12 cellular contexts compared by ENCODE assay signal in genomic region chr12:57235728-57236131, GRCh38. TPM values are rescaled to one million over a fixed set of nuclear protein-coding genes. Genes with fewer than 3 reads are reported as not detected.
DNase-seq lines count a peak whose midpoint lies in the region; ATAC-seq, FAIRE-seq and TF ChIP-seq lines count a peak whose summit lies in the region.
"Had no signal": no experiment of that assay in that cellular context is flagged by ENCODE, and none has a peak within 500 bp of the region (broad histone marks: within the 10 kb centered on the region; RNA-seq: fewer than 3 reads in every experiment).

No MANE protein-coding gene starts in this region.

- H3K9me3 ChIP-seq in heart left ventricle: no peaks in the 10 kb centered on the region
- no peaks in the 10 kb centered on the region for H3K9me3 ChIP-seq in K562 (replicated peaks; ENCODE audit: control insufficient read depth, insufficient read depth, low read depth, low read length)
- H3K9me3 ChIP-seq in lower lobe of right lung: no peaks in the 10 kb centered on the region
- H3K9me3 ChIP-seq in thoracic aorta: no peaks in the 10 kb centered on the region

- H3K36me3 ChIP-seq in heart left ventricle (peaks cover 0 to 40% (median 29%) of the 10 kb centered on the region in 9 donors), K562 (ENCODE audit: control insufficient read depth, insufficient read depth, low read length) (peaks cover 51% of the 10 kb centered on the region; the same call in 2 of the 3 replicates), lower lobe of right lung (peaks cover 34% of the 10 kb centered on the region), thoracic aorta (peaks cover 18% of the 10 kb centered on the region)

- peaks cover 0 to 46% (median 12%) of the 10 kb centered on the region in 9 donors for H3K27me3 ChIP-seq in heart left ventricle
- H3K27me3 ChIP-seq in K562 (ENCODE audit: control insufficient read depth in 2 of 2, insufficient read depth in 2 of 2, low read length in 2 of 2): peaks cover under 1 to 10% of the 10 kb centered on the region in 2 experiments; a peak in 1 of 5 replicates
- peaks cover 51% of the 10 kb centered on the region for H3K27me3 ChIP-seq in lower lobe of right lung (ENCODE audit: low read depth)
- peaks cover 5% of the 10 kb centered on the region for H3K27me3 ChIP-seq in thoracic aorta (replicated peaks; ENCODE audit: insufficient read depth)

- peaks cover 12% of the 10 kb centered on the region for H4K20me1 ChIP-seq in K562 (replicated peaks; ENCODE audit: control insufficient read depth, insufficient read depth, low read length)

- DNase-seq in heart left ventricle (peak in 1 of 5 donors; percentile 48), left ventricle myocardium superior (no peak), K562 (ENCODE audit: extremely low read depth in 1 of 4, low spot score in 3 of 4) (peak in 1 of 4 experiments; percentile 11), lower lobe of right lung (no peak), thoracic aorta (ENCODE audit: low spot score) (no peak), T-helper 1 cell (no peak)
- no peak for DNase-seq in activated CD4-positive, alpha-beta T cell treated with anti-CD3 and anti-CD28 coated beads for 48 hours
- DNase-seq: NCI-H146, NCI-H510A treated with DMSO at 0.1 percent for 48 hours, PC-9 had no signal

- TF ChIP-seq EP300 in K562 (IDR thresholded peaks at IDR 0.05; ENCODE audit: low read length): no peak

- H3K27ac ChIP-seq in heart left ventricle: peak overlapping the region; percentile 8 to 88 (median 72)
- no peak overlapping the region for H3K27ac ChIP-seq in K562 (ENCODE audit: extremely low read depth, low read depth, low read length)
- peak overlapping the region; percentile 36 for H3K27ac ChIP-seq in lower lobe of right lung
- H3K27ac ChIP-seq in thoracic aorta: peak overlapping the region; percentile 34 to 67
- H3K27ac ChIP-seq: PC-9 had no signal

- H3K9me1 ChIP-seq in K562 (ENCODE audit: control insufficient read depth, insufficient read depth, low read length): peaks cover 9% of the 10 kb centered on the region

- no peak overlapping the region for H2AFZ ChIP-seq in K562 (ENCODE audit: low read depth, low read length)
- H2AFZ ChIP-seq: PC-9 had no signal

- CTCF ChIA-PET in K562 (lab: Yijun Ruan, JAX; ENCODE audit: low intra/inter-chr PET ratio): interaction anchor here (6.6 kb wide), 1 partner anchor 22 kb away, joined by 186 read pairs; the partner anchor contains the start of gene NXPH4

- TF ChIP-seq RAD21 in K562 (CRISPR knock-in tag; conservative IDR thresholded peaks at IDR 0.05 in 1 of 2, IDR thresholded peaks at IDR 0.05 in 1 of 2): no peak

- ATAC-seq in heart left ventricle (no peak), left ventricle myocardium superior (no peak), K562 (no peak), lower lobe of right lung (no peak), thoracic aorta (ENCODE audit: insufficient number of reproducible peaks, low FRiP score, low read depth) (no peak), HG03196 (IDR thresholded peaks at IDR 0.05; ENCODE audit: unreplicated experiment) (no peak)
- ATAC-seq: naive thymus-derived CD4-positive, alpha-beta T cell had no signal

- BruUV-seq in K562 (replicated peaks; lab: Mats Ljungman, UMichigan): no TSS peak

- no peak overlapping the region for H3K4me2 ChIP-seq in K562 (ENCODE audit: insufficient read depth, low read length)
- H3K4me2 ChIP-seq: PC-9 had no signal

- intact Hi-C loops in heart left ventricle (cut with DNase I) (loop anchor here in 1 of 10 donors (5.0 kb wide), 1 partner anchor 108 kb away; the partner anchor contains the start of gene LRP1), left ventricle myocardium superior (cut with micrococcal nuclease) (no loop called here), K562 (cut with micrococcal nuclease) (no loop called here), lower lobe of right lung (cut with DNase I) (no loop called here)

- H3K4me3 ChIP-seq in heart left ventricle: peak overlapping the region in 11 of 12 donors; percentile 5 to 66 (median 53)
- no peak overlapping the region for H3K4me3 ChIP-seq in K562
- H3K4me3 ChIP-seq in lower lobe of right lung: peak overlapping the region; percentile 28
- H3K4me3 ChIP-seq in thoracic aorta: peak overlapping the region; percentile 47
- H3K4me3 ChIP-seq: PC-9 had no signal

- TF ChIP-seq POLR2A in heart left ventricle (IDR thresholded peaks at IDR 0.05) (no peak), K562 (conservative IDR thresholded peaks at IDR 0.05) (no peak)

- in situ Hi-C loops in K562 (cut with MboI): no loop called here

- WGBS in heart left ventricle, 4 donors: 51 to 59% (median 53%) methylated on average over 4 to 8 of the region's 8 CpGs
- 75% methylated on average over 7 of the region's 8 CpGs for WGBS in K562 (ENCODE audit: insufficient coverage, low coverage, missing lambda C conversion rate)

- FAIRE-seq in K562 (lab: Jason Lieb, UNC): no peak

- H3K4me1 ChIP-seq in heart left ventricle (peaks cover 0 to 86% (median 35%) of the 10 kb centered on the region in 12 donors), K562 (replicated peaks in 1 of 2; ENCODE audit: control insufficient read depth in 2 of 2, insufficient read depth in 2 of 2, low read length in 2 of 2) (peaks cover 45 to 82% of the 10 kb centered on the region in 2 experiments), lower lobe of right lung (peaks cover 40% of the 10 kb centered on the region), thoracic aorta (ENCODE audit: control insufficient read depth in 1 of 2, low read depth in 2 of 2) (peaks cover 16 to 38% of the 10 kb centered on the region in 2 donors)

- POLR2A ChIA-PET in K562 (lab: Yijun Ruan, JAX): interaction anchor here (0.6 to 1.1 kb wide), 2 partner anchors 13 to 21 kb away, joined by 3 read pairs; no protein-coding TSS in a partner anchor

- TF ChIP-seq CTCF in heart left ventricle (IDR thresholded peaks at IDR 0.05) (no peak), K562 (IDR thresholded peaks at IDR 0.05 in 2 of 3, conservative IDR thresholded peaks at IDR 0.05 in 1 of 3; ENCODE audit: insufficient read depth in 2 of 3, low read depth in 1 of 3, low read length in 3 of 3) (no peak), lower lobe of right lung (IDR thresholded peaks at IDR 0.05) (no peak), thoracic aorta (IDR thresholded peaks at IDR 0.05) (no peak)

- no peak overlapping the region; a peak in 1 of 4 replicates for H3K9ac ChIP-seq in K562 (ENCODE audit: insufficient read depth in 1 of 2, low read depth in 2 of 2, low read length in 2 of 2)

- peaks cover 12% of the 10 kb centered on the region for H3K79me2 ChIP-seq in K562 (ENCODE audit: control insufficient read depth, insufficient read depth, low read length)

RNA-seq across cellular contexts. Expression of gene SHMT2, which starts 6.2 kb away (rescaled TPM):
- total RNA-seq in heart left ventricle (10 to 100 TPM; 26.2 to 46.7 (median 35.5) TPM), left ventricle myocardium superior (33.4 TPM), K562 (2014; rRNA removed) (194 and 217 TPM in 2 replicates), K562 (2014; rRNA removed; fragmentation: Illumina TruSeq; extraction: Trizol) (76.9 and 92.0 TPM in 2 replicates), K562 (2015; rRNA removed; fragmentation: Illumina TruSeq; extraction: Trizol) (115 and 119 TPM in 2 replicates), K562 (2021) (227 and 243 TPM in 2 replicates), lower lobe of right lung (66.6 TPM), thoracic aorta (10 to 100 TPM; 57.3 to 60.4 TPM)
- polyA plus RNA-seq in heart left ventricle (10 to 100 TPM; 15.9 to 76.5 TPM), K562 (2011; rRNA removed) (84.6 and 226 TPM in 2 replicates), K562 (2014; fragmentation: Illumina TruSeq; extraction: Trizol) (319 and 377 TPM in 2 replicates), K562 (2014; fragmentation: Nextera tagmentation; extraction: Ambion mirVana) (10 to 100 TPM; 46.1 to 81.5 TPM), K562 (2014; rRNA removed) (154 and 158 TPM in 2 replicates)
- 95.6 and 251 TPM in 2 replicates for total RNA-seq in K562 (2011; cell fraction: chromatin; rRNA removed; ENCODE audit: low replicate concordance)
- total RNA-seq in K562 (2011; cell fraction: nucleolus; rRNA removed): 199 and 247 TPM in 2 replicates
- total RNA-seq in K562 (2011; cell fraction: nucleoplasm; rRNA removed): 115 and 136 TPM in 2 replicates
- 268 and 390 TPM in 2 replicates for polyA plus RNA-seq in K562 (2011; cell fraction: cytosol; rRNA removed)
- polyA plus RNA-seq in K562 (2011; cell fraction: nucleus; rRNA removed): 341 and 344 TPM in 2 replicates
- 190 and 549 TPM in 2 replicates for polyA plus RNA-seq in K562 (2012)
- 95.0 and 99.1 TPM in 2 replicates for polyA minus RNA-seq in K562 (2011; rRNA and poly(A)+ RNA removed)
- 155 and 228 TPM in 2 replicates for polyA minus RNA-seq in K562 (2011; cell fraction: cytosol; rRNA and poly(A)+ RNA removed)
- polyA minus RNA-seq in K562 (2011; cell fraction: nucleus; rRNA and poly(A)+ RNA removed): 97.1 and 133 TPM in 2 replicates

RNA-seq across cellular contexts. Expression of gene STAC3, which starts 15.3 kb away (rescaled TPM):
- total RNA-seq in heart left ventricle (1 to 10 TPM in 3 of 9 donors, under 1 TPM in 5, not detected in 1; 0.47 to 5.7 (median 0.92) TPM), left ventricle myocardium superior (1.4 TPM), K562 (2014; rRNA removed) (2.3 and 2.7 TPM in 2 replicates), K562 (2014; rRNA removed; fragmentation: Illumina TruSeq; extraction: Trizol) (2.4 and 2.7 TPM in 2 replicates), K562 (2015; rRNA removed; fragmentation: Illumina TruSeq; extraction: Trizol) (3.3 and 3.5 TPM in 2 replicates), K562 (2021) (3.5 and 4.6 TPM in 2 replicates), lower lobe of right lung (8.7 TPM), thoracic aorta (under 1 TPM; 0.27 to 0.56 TPM)
- polyA plus RNA-seq in heart left ventricle (under 1 TPM; 0.61 to 0.67 TPM), K562 (2011; rRNA removed) (4.0 and 5.6 TPM in 2 replicates), K562 (2014; fragmentation: Illumina TruSeq; extraction: Trizol) (6.2 and 7.3 TPM in 2 replicates), K562 (2014; fragmentation: Nextera tagmentation; extraction: Ambion mirVana) (under 1 TPM; 0.45 to 0.46 TPM), K562 (2014; rRNA removed) (4.8 and 6.4 TPM in 2 replicates)
- 7.4 and 7.7 TPM in 2 replicates for total RNA-seq in K562 (2011; cell fraction: chromatin; rRNA removed; ENCODE audit: low replicate concordance)
- total RNA-seq in K562 (2011; cell fraction: nucleolus; rRNA removed): 3.8 and 5.3 TPM in 2 replicates
- total RNA-seq in K562 (2011; cell fraction: nucleoplasm; rRNA removed): 4.4 and 6.1 TPM in 2 replicates
- polyA plus RNA-seq in K562 (2011; cell fraction: cytosol; rRNA removed): 1.9 and 3.3 TPM in 2 replicates
- 6.3 and 11.3 TPM in 2 replicates for polyA plus RNA-seq in K562 (2011; cell fraction: nucleus; rRNA removed)
- polyA plus RNA-seq in K562 (2012): 7.5 and 8.5 TPM in 2 replicates
- polyA minus RNA-seq in K562 (2011; rRNA and poly(A)+ RNA removed): 3.2 TPM in 2 replicates
- 1.0 and 1.5 TPM in 2 replicates for polyA minus RNA-seq in K562 (2011; cell fraction: cytosol; rRNA and poly(A)+ RNA removed)
- 1.3 and 3.9 TPM in 2 replicates for polyA minus RNA-seq in K562 (2011; cell fraction: nucleus; rRNA and poly(A)+ RNA removed)
- polyA plus RNA-seq: naive thymus-derived CD4-positive, alpha-beta T cell had no signal

RNA-seq across cellular contexts. Expression of gene NXPH4, which starts 19.1 kb away (rescaled TPM):
- 1 to 10 TPM; 1.9 to 8.0 (median 3.2) TPM for total RNA-seq in heart left ventricle
- polyA plus RNA-seq in heart left ventricle: 1 to 10 TPM; 1.3 to 2.3 TPM
- total RNA-seq in left ventricle myocardium superior: 1.8 TPM
- 1.7 and 4.4 TPM in 2 replicates for total RNA-seq in K562 (2011; cell fraction: chromatin; rRNA removed; ENCODE audit: low replicate concordance)
- 4.7 and 5.7 TPM in 2 replicates for total RNA-seq in K562 (2011; cell fraction: nucleolus; rRNA removed)
- 5.1 and 6.6 TPM in 2 replicates for total RNA-seq in K562 (2011; cell fraction: nucleoplasm; rRNA removed)
- 1.0 and 1.4 TPM in 2 replicates for total RNA-seq in K562 (2014; rRNA removed)
- 0.22 TPM in 1 of 2 replicates, not detected in the other for total RNA-seq in K562 (2014; rRNA removed; fragmentation: Illumina TruSeq; extraction: Trizol)
- total RNA-seq in K562 (2015; rRNA removed; fragmentation: Illumina TruSeq; extraction: Trizol): 0.19 TPM in 1 of 2 replicates, not detected in the other
- total RNA-seq in K562 (2021): 2.2 and 2.7 TPM in 2 replicates
- polyA plus RNA-seq in K562 (2011; rRNA removed): 0.49 and 1.7 TPM in 2 replicates
- polyA plus RNA-seq in K562 (2011; cell fraction: cytosol; rRNA removed): 0.59 and 0.91 TPM in 2 replicates
- 2.4 and 3.4 TPM in 2 replicates for polyA plus RNA-seq in K562 (2011; cell fraction: nucleus; rRNA removed)
- polyA plus RNA-seq in K562 (2012): 2.7 and 7.2 TPM in 2 replicates
- polyA plus RNA-seq in K562 (2014; fragmentation: Illumina TruSeq; extraction: Trizol): 1.1 and 1.9 TPM in 2 replicates
- not detected for polyA plus RNA-seq in K562 (2014; fragmentation: Nextera tagmentation; extraction: Ambion mirVana)
- 1.1 and 1.3 TPM in 2 replicates for polyA plus RNA-seq in K562 (2014; rRNA removed)
- 0.30 TPM in 1 of 2 replicates, not detected in the other for polyA minus RNA-seq in K562 (2011; rRNA and poly(A)+ RNA removed)
- 3.2 and 4.1 TPM in 2 replicates for polyA minus RNA-seq in K562 (2011; cell fraction: cytosol; rRNA and poly(A)+ RNA removed)
- 0.67 and 1.00 TPM in 2 replicates for polyA minus RNA-seq in K562 (2011; cell fraction: nucleus; rRNA and poly(A)+ RNA removed)
- total RNA-seq in lower lobe of right lung: not detected
- total RNA-seq in thoracic aorta: under 1 TPM in 1 of 2 donors, not detected in 1; 0.81 TPM
- polyA plus RNA-seq: naive thymus-derived CD4-positive, alpha-beta T cell had no signal
